ENCODE assay signal across 7 cellular contexts in genomic region chr16:2003827-2004641, GRCh38. TPM values are rescaled to one million over a fixed set of nuclear protein-coding genes. Genes with fewer than 3 reads are reported as not detected.
DNase-seq lines count a peak whose midpoint lies in the region; ATAC-seq lines count a peak whose summit lies in the region.

No MANE protein-coding gene starts in this region.

- peaks cover 27% of the 10 kb centered on the region for H3K4me1 ChIP-seq in effector memory CD4-positive, alpha-beta T cell (ENCODE audit: control insufficient read depth, insufficient read depth, low read length, poor library complexity, severe bottlenecking)
- H3K4me1 ChIP-seq in mesenchymal stem cell (ENCODE audit: control insufficient read depth, insufficient read depth, low read depth, low read length) = peaks cover 51% of the 10 kb centered on the region

- peak overlapping the region; percentile 35 to 59 for H3K4ac ChIP-seq in mesenchymal stem cell (ENCODE audit: low read depth in 1 of 2, low read length in 2 of 2)

- H2BK120ac ChIP-seq in mesenchymal stem cell (ENCODE audit: low read depth, low read length) = peak overlapping the region; percentile 37

- no peak overlapping the region for H3K4me3 ChIP-seq in effector memory CD4-positive, alpha-beta T cell (ENCODE audit: insufficient read depth, low read depth, low read length, poor library complexity, severe bottlenecking)
- H3K4me3 ChIP-seq in mesenchymal stem cell (ENCODE audit: insufficient read depth in 1 of 2, low read depth in 1 of 2, low read length in 2 of 2) = peak overlapping the region in 1 of 2 experiments; percentile 44

- peak overlapping the region; percentile 33 for H4K8ac ChIP-seq in mesenchymal stem cell (ENCODE audit: low read length)

- H3K27me3 ChIP-seq in effector memory CD4-positive, alpha-beta T cell (replicated peaks; ENCODE audit: control insufficient read depth, insufficient read depth, low read length, poor library complexity, severe bottlenecking) = no peaks in the 10 kb centered on the region
- no peaks in the 10 kb centered on the region for H3K27me3 ChIP-seq in mesenchymal stem cell (ENCODE audit: control insufficient read depth in 1 of 2, insufficient read depth in 1 of 2, low read length in 2 of 2)

- H3K27ac ChIP-seq in effector memory CD4-positive, alpha-beta T cell (ENCODE audit: insufficient read depth, low read length, poor library complexity, severe bottlenecking) = no peak overlapping the region
- no peak overlapping the region for H3K27ac ChIP-seq in mesenchymal stem cell (ENCODE audit: low read length, poor library complexity, severe bottlenecking)

- H3K14ac ChIP-seq in mesenchymal stem cell (ENCODE audit: low read length in 2 of 2) = peak overlapping the region in 1 of 2 experiments; percentile 23

- H3K79me1 ChIP-seq in mesenchymal stem cell (replicated peaks; ENCODE audit: low read length, poor library complexity, severe bottlenecking) = peaks cover 32% of the 10 kb centered on the region

- H3K18ac ChIP-seq in mesenchymal stem cell (ENCODE audit: low read depth in 1 of 2, low read length in 2 of 2) = peak overlapping the region in 1 of 2 experiments; percentile 67

- WGBS in mesenchymal stem cell = 34% methylated on average over 36 of the region's 36 CpGs

- peak overlapping the region; percentile 43 for H4K91ac ChIP-seq in mesenchymal stem cell (ENCODE audit: low read length)

- H2BK5ac ChIP-seq in mesenchymal stem cell (ENCODE audit: low read depth, low read length, poor library complexity, severe bottlenecking) = no peak overlapping the region

- H3K23ac ChIP-seq in mesenchymal stem cell (ENCODE audit: low read length in 2 of 2) = no peak overlapping the region

- DNase-seq in HT-29 (ENCODE audit: low spot score) = peak; percentile 95
- DNase-seq in NCI-H82 treated with DMSO at 0.1 percent for 48 hours (lab: John Stamatoyannopoulos, UW; ENCODE audit: unreplicated experiment) = peak; percentile 90
- DNase-seq in activated CD8-positive, alpha-beta memory T cell treated with anti-CD3 and anti-CD28 coated beads for 24 hours = peak; percentile 94
- DNase-seq in effector memory CD4-positive, alpha-beta T cell = peak; percentile 67 to 76 (median 71)
- peak; percentile 92 for DNase-seq in mesenchymal stem cell
- DNase-seq in stimulated activated CD8-positive, alpha-beta memory T cell treated with anti-CD3 and anti-CD28 coated beads, Interleukin-15, amount 100 ng/mL, for 1 hour (ENCODE audit: low read depth) = peak; percentile 65

- H2BK15ac ChIP-seq in mesenchymal stem cell (ENCODE audit: low read depth, poor library complexity, severe bottlenecking) = no peak overlapping the region

- H3K36me3 ChIP-seq in effector memory CD4-positive, alpha-beta T cell (ENCODE audit: control insufficient read depth, insufficient read depth, low read length) = peaks cover 39% of the 10 kb centered on the region
- H3K36me3 ChIP-seq in mesenchymal stem cell (ENCODE audit: control insufficient read depth in 1 of 2, insufficient read depth in 2 of 2, low read depth in 1 of 2, low read length in 2 of 2) = peaks cover 43 to 83% of the 10 kb centered on the region in 2 experiments

- peak overlapping the region; percentile 72 for H2AK5ac ChIP-seq in mesenchymal stem cell (ENCODE audit: low read length, severe bottlenecking)

- peak overlapping the region; percentile 30 for H3K4me2 ChIP-seq in mesenchymal stem cell (ENCODE audit: low read length, poor library complexity, severe bottlenecking)

- H3K9me3 ChIP-seq in effector memory CD4-positive, alpha-beta T cell (ENCODE audit: control insufficient read depth, low read length) = no peaks in the 10 kb centered on the region
- no peaks in the 10 kb centered on the region for H3K9me3 ChIP-seq in mesenchymal stem cell (ENCODE audit: control insufficient read depth, low read length)

- no peak overlapping the region for H2AFZ ChIP-seq in mesenchymal stem cell (ENCODE audit: low read depth, low read length)

- peak; percentile 66 for ATAC-seq in GM18502 (IDR thresholded peaks at IDR 0.05; ENCODE audit: poor library complexity, unreplicated experiment)

- H3K9ac ChIP-seq in mesenchymal stem cell (ENCODE audit: low read length) = peak overlapping the region; percentile 59

- peak overlapping the region in 1 of 2 experiments; percentile 52 for H2BK12ac ChIP-seq in mesenchymal stem cell (ENCODE audit: low read length in 2 of 2)

RNA-seq across cellular contexts. Expression of gene ZNF598, which starts 5.6 kb away (rescaled TPM):
- 42.9 and 49.0 TPM in 2 replicates for total RNA-seq in HT-29 (2014; rRNA removed; shearing (Covaris generic))
- 23.8 TPM for polyA plus RNA-seq in mesenchymal stem cell (2013, experiment 1 of 2)
- polyA plus RNA-seq in mesenchymal stem cell (2013, experiment 2 of 2) = 21.1 TPM

RNA-seq across cellular contexts. Expression of gene SYNGR3, which starts 14.3 kb away (rescaled TPM):
- total RNA-seq in HT-29 (2014; rRNA removed; shearing (Covaris generic)) = 1.9 and 2.3 TPM in 2 replicates
- polyA plus RNA-seq in mesenchymal stem cell (2013, experiment 1 of 2) = 0.48 TPM
- polyA plus RNA-seq in mesenchymal stem cell (2013, experiment 2 of 2) = 0.55 TPM

RNA-seq across cellular contexts. Expression of gene NPW, which starts 15.6 kb away (rescaled TPM):
- 0.91 and 2.7 TPM in 2 replicates for total RNA-seq in HT-29 (2014; rRNA removed; shearing (Covaris generic))
- 0.59 TPM for polyA plus RNA-seq in mesenchymal stem cell (2013, experiment 1 of 2)
- polyA plus RNA-seq in mesenchymal stem cell (2013, experiment 2 of 2) = 0.71 TPM

RNA-seq across cellular contexts. Expression of gene GFER, which starts 20.0 kb away (rescaled TPM):
- total RNA-seq in HT-29 (2014; rRNA removed; shearing (Covaris generic)) = 51.7 and 70.3 TPM in 2 replicates
- 33.5 TPM for polyA plus RNA-seq in mesenchymal stem cell (2013, experiment 1 of 2)
- 32.2 TPM for polyA plus RNA-seq in mesenchymal stem cell (2013, experiment 2 of 2)

RNA-seq across cellular contexts. Expression of gene NHERF2, which starts 22.7 kb away (rescaled TPM):
- total RNA-seq in HT-29 (2014; rRNA removed; shearing (Covaris generic)) = 258 and 259 TPM in 2 replicates
- polyA plus RNA-seq in mesenchymal stem cell (2013, experiment 1 of 2) = 64.6 TPM
- polyA plus RNA-seq in mesenchymal stem cell (2013, experiment 2 of 2) = 62.5 TPM
